Comparison of ENCODE assay signal across 28 cellular contexts in genomic region chr6:5292154-5292553, GRCh38.
"Had no signal": no experiment of that assay in that cellular context is flagged by ENCODE, and none has a peak within 500 bp of the region (broad histone marks: within the 10 kb centered on the region; RNA-seq: fewer than 3 reads in every experiment).

No MANE protein-coding gene starts in this region.

- H3K4me1 ChIP-seq: testis had no signal

- H3K27me3 Mint-ChIP-seq: naive thymus-derived CD8-positive, alpha-beta T cell had no signal

- H3K4me3 Mint-ChIP-seq: immature natural killer cell; nephron progenitor cell; stimulated activated effector memory CD8-positive, alpha-beta T cell treated with anti-CD3 and anti-CD28 coated beads, Interleukin-12 subunit alpha, Interleukin-12 subunit beta, amount 100 ng/mL, for 72 hours had no signal

- H3K36me3 Mint-ChIP-seq: immature natural killer cell; stimulated activated effector memory CD8-positive, alpha-beta T cell treated with anti-CD3 and anti-CD28 coated beads, Interleukin-12 subunit alpha, Interleukin-12 subunit beta, amount 100 ng/mL, for 72 hours had no signal

- H3K27ac Mint-ChIP-seq: nephron progenitor cell; stimulated activated effector memory CD8-positive, alpha-beta T cell treated with anti-CD3 and anti-CD28 coated beads, Interleukin-12 subunit alpha, Interleukin-12 subunit beta, amount 100 ng/mL, for 72 hours had no signal

- H3K9me3 ChIP-seq: esophagus muscularis mucosa, left ventricle myocardium inferior, lower lobe of right lung, psoas muscle, sigmoid colon, testis, tibial artery, upper lobe of left lung had no signal

- H3K27me3 ChIP-seq: esophagus muscularis mucosa, sigmoid colon, testis, tibial artery, upper lobe of left lung had no signal

- H3K9me3 Mint-ChIP-seq: immature natural killer cell; naive thymus-derived CD8-positive, alpha-beta T cell; nephron progenitor cell; stimulated activated effector memory CD8-positive, alpha-beta T cell treated with anti-CD3 and anti-CD28 coated beads, Interleukin-12 subunit alpha, Interleukin-12 subunit beta, amount 100 ng/mL, for 72 hours had no signal

- H3K27ac ChIP-seq: coronary artery, esophagus muscularis mucosa, left ventricle myocardium inferior, lower lobe of right lung, psoas muscle, sigmoid colon, testis, tibial artery, upper lobe of left lung had no signal

- ATAC-seq: left colon; lower lobe of right lung; naive thymus-derived CD8-positive, alpha-beta T cell; psoas muscle; right cardiac atrium; stimulated activated effector memory CD8-positive, alpha-beta T cell treated with anti-CD3 and anti-CD28 coated beads, Interleukin-12 subunit alpha, Interleukin-12 subunit beta, amount 100 ng/mL, for 72 hours; stimulated activated naive CD8-positive, alpha-beta T cell treated with anti-CD3 and anti-CD28 coated beads, Interleukin-15, Interleukin-2, amounts not matched to agents 100 U/mL and 50 U/mL, for 24 hours had no signal

- FAIRE-seq: endothelial cell of umbilical vein, frontal cortex, urothelium cell line had no signal

- H3K36me3 ChIP-seq: esophagus muscularis mucosa, left ventricle myocardium inferior, lower lobe of right lung, sigmoid colon, tibial artery had no signal

- DNase-seq: dermis blood vessel endothelial cell; effector memory CD4-positive, alpha-beta T cell; hypothalamus; immature natural killer cell; islet precursor cell; kidney glomerular epithelial cell; left colon; left ventricle myocardium inferior; lower lobe of right lung; naive thymus-derived CD8-positive, alpha-beta T cell; nephron progenitor cell; nucleus accumbens; psoas muscle; right cardiac atrium; sigmoid colon; stimulated activated CD4-positive, alpha-beta T cell treated with anti-CD3 and anti-CD28 coated beads, Interleukin-2, amount 100 ng/mL, for 24 hours; stimulated activated CD4-positive, alpha-beta T cell treated with anti-CD3 and anti-CD28 coated beads, Interleukin-4, amount 100 ng/mL, for 24 hours; stimulated activated naive CD8-positive, alpha-beta T cell treated with anti-CD3 and anti-CD28 coated beads, Interleukin-15, Interleukin-2, amounts not matched to agents 100 U/mL and 50 U/mL, for 24 hours; substantia nigra; testis; tibial artery; upper lobe of left lung had no signal

- H3K4me3 ChIP-seq: coronary artery, esophagus muscularis mucosa, left ventricle myocardium inferior, lower lobe of right lung, psoas muscle, sigmoid colon, testis, tibial artery, upper lobe of left lung had no signal
